In the genomic region with DNA sequence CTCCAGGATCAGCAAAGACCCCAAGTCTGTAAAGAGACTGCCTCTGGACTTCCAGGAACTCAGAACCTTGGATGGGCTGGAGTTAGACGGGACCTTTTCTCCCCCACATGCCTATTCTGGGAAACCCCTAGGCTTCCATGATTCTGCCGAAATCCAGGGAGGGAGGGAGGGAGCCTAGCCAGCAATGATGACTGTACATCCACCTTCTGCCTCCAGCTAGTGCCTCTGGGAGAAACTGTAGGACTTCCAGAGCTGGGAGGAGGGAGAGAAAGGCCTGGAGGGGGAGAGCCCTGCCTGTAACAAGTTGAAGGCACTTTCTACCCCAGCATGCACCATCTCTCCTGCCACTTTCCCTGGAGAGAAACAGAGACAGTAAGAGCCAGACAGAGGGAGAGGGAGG, we compare ENCODE assay signal across 20 cellular contexts. TPM values are rescaled to one million over a fixed set of nuclear protein-coding genes. Genes with fewer than 3 reads are reported as not detected.
"Had no signal": no experiment of that assay in that cellular context is flagged by ENCODE, and none has a peak within 500 bp of the region (broad histone marks: within the 10 kb centered on the region; RNA-seq: fewer than 3 reads in every experiment).

No MANE protein-coding gene starts in this region.

- H3K36me3 ChIP-seq: gastroesophageal sphincter, pancreas, tibial nerve had no signal

- H3K4me1 ChIP-seq: pancreas had no signal

- H3K27me3 ChIP-seq: pancreas had no signal

- H3K27ac ChIP-seq: epithelial cell of prostate, gastroesophageal sphincter, pancreas, tibial nerve had no signal

- H3K9me3 ChIP-seq: pancreas had no signal

- DNase-seq: activated CD4-positive, alpha-beta T cell treated with anti-CD3 and anti-CD28 coated beads for 36 hours; activated CD4-positive, alpha-beta T cell treated with anti-CD3 and anti-CD28 coated beads, Interleukin-2, amount 50 U/mL, for 48 hours; activated T-cell treated with anti-CD3 and anti-CD28 coated beads for 4 hours; amygdala; caudate nucleus; immature natural killer cell; kidney glomerular epithelial cell; naive thymus-derived CD8-positive, alpha-beta T cell; pancreas; stimulated activated CD4-positive, alpha-beta T cell treated with anti-CD3 and anti-CD28 coated beads, Interleukin-12 subunit alpha, Interleukin-12 subunit beta, amount 100 ng/mL, for 4 hours; stimulated activated CD4-positive, alpha-beta T cell treated with anti-CD3 and anti-CD28 coated beads, Interleukin-1b, Interleukin-23, amount 100 ng/mL, for 48 hours; stimulated activated CD8-positive, alpha-beta memory T cell treated with anti-CD3 and anti-CD28 coated beads, Interleukin-4, amount 100 ng/mL, for 48 hours; stimulated activated naive CD4-positive, alpha-beta T cell treated with Interleukin-2 at 50 U/mL for 16 hours; T-helper 17 cell had no signal

- ATAC-seq: activated CD4-positive, alpha-beta T cell treated with anti-CD3 and anti-CD28 coated beads for 36 hours; gastroesophageal sphincter; naive thymus-derived CD8-positive, alpha-beta T cell; pancreas; T-helper 17 cell; WTC11 had no signal

- H3K4me3 ChIP-seq: gastroesophageal sphincter, pancreas, tibial nerve had no signal

RNA-seq across cellular contexts. Expression of a gene that starts 6.0 kb away (rescaled TPM):
- total RNA-seq: activated CD4-positive, alpha-beta T cell treated with anti-CD3 and anti-CD28 coated beads for 36 hours; dermis microvascular lymphatic vessel endothelial cell; fibroblast of lung; naive thymus-derived CD8-positive, alpha-beta T cell; T-helper 17 cell had no signal
- polyA plus RNA-seq: fibroblast of lung, immature natural killer cell had no signal

RNA-seq across cellular contexts. Expression of a gene that starts 21.9 kb away (rescaled TPM):
- total RNA-seq: activated CD4-positive, alpha-beta T cell treated with anti-CD3 and anti-CD28 coated beads for 36 hours; dermis microvascular lymphatic vessel endothelial cell; fibroblast of lung; naive thymus-derived CD8-positive, alpha-beta T cell had no signal

RNA-seq across cellular contexts. Expression of a gene that starts 31.2 kb away (rescaled TPM):
- total RNA-seq: activated CD4-positive, alpha-beta T cell treated with anti-CD3 and anti-CD28 coated beads for 36 hours; dermis microvascular lymphatic vessel endothelial cell; fibroblast of lung; naive thymus-derived CD8-positive, alpha-beta T cell had no signal
- polyA plus RNA-seq: immature natural killer cell; naive thymus-derived CD8-positive, alpha-beta T cell had no signal
